In genomic region chr14:64510127-64510808, GRCh38 we compare ENCODE assay signal across 8 cellular contexts. TPM values are rescaled to one million over a fixed set of nuclear protein-coding genes. Genes with fewer than 3 reads are reported as not detected.
DNase-seq lines count a peak whose midpoint lies in the region; ATAC-seq and TF ChIP-seq lines count a peak whose summit lies in the region.

No MANE protein-coding gene starts in this region.

- peak in 1 of 3 donors; percentile 18 for DNase-seq in CD4-positive, CD25-positive, alpha-beta regulatory T cell
- no peak for DNase-seq in activated naive CD8-positive, alpha-beta T cell treated with anti-CD3 and anti-CD28 coated beads, Interleukin-2, amount 10 ng/mL, durations not matched to agents 7 days and 5 days
- no peak for DNase-seq in natural killer cell
- no peak for DNase-seq in glomerular visceral epithelial cell (ENCODE audit: extremely low spot score)
- no peak for DNase-seq in stimulated activated CD4-positive, alpha-beta T cell treated with anti-CD3 and anti-CD28 coated beads, Interleukin-1b, Interleukin-23, amount 100 ng/mL, for 48 hours
- no peak for DNase-seq in DMS153 treated with DMSO at 0.1 percent for 48 hours (lab: John Stamatoyannopoulos, UW; ENCODE audit: unreplicated experiment)
- no peak for DNase-seq in inferior parietal cortex (ENCODE audit: extremely low spot score)

- H3K36me3 ChIP-seq in CD4-positive, CD25-positive, alpha-beta regulatory T cell (ENCODE audit: control insufficient read depth, insufficient read depth, low read length): no peaks in the 10 kb centered on the region
- H3K36me3 ChIP-seq in KOPT-K1 (ENCODE audit: insufficient read depth, low read length): peaks cover 21% of the 10 kb centered on the region

- no peak for TF ChIP-seq CTCF in natural killer cell (IDR thresholded peaks at IDR 0.05)

- peaks cover 68% of the 10 kb centered on the region for H3K4me1 ChIP-seq in CD4-positive, CD25-positive, alpha-beta regulatory T cell (ENCODE audit: control insufficient read depth, insufficient read depth, low read length, poor library complexity, severe bottlenecking)

- H3K4me1 Mint-ChIP-seq in CD4-positive, CD25-positive, alpha-beta regulatory T cell: peaks cover 57 to 98% (median 82%) of the 10 kb centered on the region in 4 donors
- H3K4me1 Mint-ChIP-seq in activated naive CD8-positive, alpha-beta T cell treated with anti-CD3 and anti-CD28 coated beads, Interleukin-2, amount 10 ng/mL, durations not matched to agents 7 days and 5 days: peaks cover 50% of the 10 kb centered on the region
- H3K4me1 Mint-ChIP-seq in natural killer cell: peaks cover 89 to 94% of the 10 kb centered on the region in 2 donors

- peak overlapping the region; percentile 69 for H3K4me3 ChIP-seq in CD4-positive, CD25-positive, alpha-beta regulatory T cell (ENCODE audit: low read depth, low read length)

- peak in 1 of 2 donors; percentile 18 for ATAC-seq in CD4-positive, CD25-positive, alpha-beta regulatory T cell (ENCODE audit: low read depth in 2 of 2)
- ATAC-seq in activated naive CD8-positive, alpha-beta T cell treated with anti-CD3 and anti-CD28 coated beads, Interleukin-2, amount 10 ng/mL, durations not matched to agents 7 days and 5 days (ENCODE audit: low read depth): peak; percentile 20
- peak in 2 of 3 donors; percentile 6 to 20 for ATAC-seq in natural killer cell

- POLR2A ChIA-PET in activated naive CD8-positive, alpha-beta T cell treated with anti-CD3 and anti-CD28 coated beads, Interleukin-2, amount 10 ng/mL, durations not matched to agents 7 days and 5 days (lab: Charles Lee): interaction anchor here (1.8 kb wide), 1 partner anchor 8 kb away, joined by 14 read pairs; no protein-coding TSS in a partner anchor

- intact Hi-C loops in natural killer cell (cut with micrococcal nuclease): no loop called here

- H3K9me3 ChIP-seq in CD4-positive, CD25-positive, alpha-beta regulatory T cell (ENCODE audit: control insufficient read depth in 2 of 2, low read length in 2 of 2): no peaks in the 10 kb centered on the region
- H3K9me3 ChIP-seq in KOPT-K1 (ENCODE audit: insufficient read depth, low read length, poor library complexity, severe bottlenecking): no peaks in the 10 kb centered on the region

- peak overlapping the region; percentile 100 for H3K27ac ChIP-seq in CD4-positive, CD25-positive, alpha-beta regulatory T cell (ENCODE audit: insufficient read depth, low read length, poor library complexity, severe bottlenecking)
- peak overlapping the region; percentile 11 for H3K27ac ChIP-seq in KOPT-K1 (ENCODE audit: low read depth, low read length, poor library complexity, severe bottlenecking)

- H3K27me3 Mint-ChIP-seq in CD4-positive, CD25-positive, alpha-beta regulatory T cell: no peaks in the 10 kb centered on the region
- no peaks in the 10 kb centered on the region for H3K27me3 Mint-ChIP-seq in activated naive CD8-positive, alpha-beta T cell treated with anti-CD3 and anti-CD28 coated beads, Interleukin-2, amount 10 ng/mL, durations not matched to agents 7 days and 5 days
- no peaks in the 10 kb centered on the region for H3K27me3 Mint-ChIP-seq in natural killer cell (ENCODE audit: low read depth in 2 of 2)

- H3K27ac Mint-ChIP-seq in CD4-positive, CD25-positive, alpha-beta regulatory T cell: peak overlapping the region; percentile 22 to 94 (median 88)
- peak overlapping the region; percentile 67 for H3K27ac Mint-ChIP-seq in activated naive CD8-positive, alpha-beta T cell treated with anti-CD3 and anti-CD28 coated beads, Interleukin-2, amount 10 ng/mL, durations not matched to agents 7 days and 5 days
- H3K27ac Mint-ChIP-seq in natural killer cell: peak overlapping the region; percentile 15 to 73

- no peaks in the 10 kb centered on the region for H3K9me3 Mint-ChIP-seq in CD4-positive, CD25-positive, alpha-beta regulatory T cell
- no peaks in the 10 kb centered on the region for H3K9me3 Mint-ChIP-seq in activated naive CD8-positive, alpha-beta T cell treated with anti-CD3 and anti-CD28 coated beads, Interleukin-2, amount 10 ng/mL, durations not matched to agents 7 days and 5 days
- no peaks in the 10 kb centered on the region for H3K9me3 Mint-ChIP-seq in natural killer cell

- no peaks in the 10 kb centered on the region for H3K27me3 ChIP-seq in CD4-positive, CD25-positive, alpha-beta regulatory T cell (ENCODE audit: control insufficient read depth, insufficient read depth, low read length)

- peaks cover 3% of the 10 kb centered on the region for H3K36me3 Mint-ChIP-seq in CD4-positive, CD25-positive, alpha-beta regulatory T cell
- H3K36me3 Mint-ChIP-seq in activated naive CD8-positive, alpha-beta T cell treated with anti-CD3 and anti-CD28 coated beads, Interleukin-2, amount 10 ng/mL, durations not matched to agents 7 days and 5 days: peaks cover 15% of the 10 kb centered on the region
- H3K36me3 Mint-ChIP-seq in natural killer cell: no peaks in the 10 kb centered on the region

- H3K4me3 Mint-ChIP-seq in CD4-positive, CD25-positive, alpha-beta regulatory T cell: peak overlapping the region; percentile 53 to 68 (median 62)
- peak overlapping the region; percentile 72 for H3K4me3 Mint-ChIP-seq in activated naive CD8-positive, alpha-beta T cell treated with anti-CD3 and anti-CD28 coated beads, Interleukin-2, amount 10 ng/mL, durations not matched to agents 7 days and 5 days
- no peak overlapping the region for H3K4me3 Mint-ChIP-seq in natural killer cell

RNA-seq across cellular contexts. Expression of gene ZBTB1, which starts 5.7 kb away (rescaled TPM):
- 167 TPM for total RNA-seq in CD4-positive, CD25-positive, alpha-beta regulatory T cell
- 10 to 100 TPM; 53.5 to 58.6 (median 56.5) TPM for polyA plus RNA-seq in CD4-positive, CD25-positive, alpha-beta regulatory T cell
- 10 to 100 TPM; 84.1 to 86.7 TPM for total RNA-seq in activated naive CD8-positive, alpha-beta T cell treated with anti-CD3 and anti-CD28 coated beads, Interleukin-2, amount 10 ng/mL, durations not matched to agents 7 days and 5 days
- total RNA-seq in natural killer cell: 100 to 1,000 TPM; 146 to 166 (median 151) TPM

RNA-seq across cellular contexts. Expression of gene ZBTB25, which starts 6.6 kb away (rescaled TPM):
- total RNA-seq in CD4-positive, CD25-positive, alpha-beta regulatory T cell: 78.0 TPM
- polyA plus RNA-seq in CD4-positive, CD25-positive, alpha-beta regulatory T cell: 10 to 100 TPM; 34.8 to 39.7 (median 37.1) TPM
- 10 to 100 TPM; 51.2 to 55.3 TPM for total RNA-seq in activated naive CD8-positive, alpha-beta T cell treated with anti-CD3 and anti-CD28 coated beads, Interleukin-2, amount 10 ng/mL, durations not matched to agents 7 days and 5 days
- 10 to 100 TPM; 29.7 to 36.7 (median 31.1) TPM for total RNA-seq in natural killer cell

RNA-seq across cellular contexts. Expression of gene HSPA2, which starts 30.3 kb away (rescaled TPM):
- total RNA-seq in CD4-positive, CD25-positive, alpha-beta regulatory T cell: 2.6 TPM
- polyA plus RNA-seq in CD4-positive, CD25-positive, alpha-beta regulatory T cell: under 1 TPM; 0.48 to 0.90 (median 0.57) TPM
- total RNA-seq in activated naive CD8-positive, alpha-beta T cell treated with anti-CD3 and anti-CD28 coated beads, Interleukin-2, amount 10 ng/mL, durations not matched to agents 7 days and 5 days: 1 to 10 TPM; 3.3 to 4.0 TPM
- 1 to 10 TPM; 1.1 to 1.5 (median 1.1) TPM for total RNA-seq in natural killer cell

RNA-seq across cellular contexts. Expression of gene PPP1R36, which starts 39.5 kb away (rescaled TPM):
- total RNA-seq in CD4-positive, CD25-positive, alpha-beta regulatory T cell: not detected
- polyA plus RNA-seq in CD4-positive, CD25-positive, alpha-beta regulatory T cell: under 1 TPM in 2 of 4 donors, not detected in 2; 0.28 to 0.32 TPM
- total RNA-seq in activated naive CD8-positive, alpha-beta T cell treated with anti-CD3 and anti-CD28 coated beads, Interleukin-2, amount 10 ng/mL, durations not matched to agents 7 days and 5 days: under 1 TPM; 0.28 to 0.69 TPM
- total RNA-seq in natural killer cell: 1 to 10 TPM in 2 of 3 donors, under 1 TPM in 1; 0.60 to 1.2 (median 1.0) TPM

RNA-seq across cellular contexts. Expression of gene AKAP5, which starts 45.0 kb away (rescaled TPM):
- total RNA-seq in CD4-positive, CD25-positive, alpha-beta regulatory T cell: 1.3 TPM
- polyA plus RNA-seq in CD4-positive, CD25-positive, alpha-beta regulatory T cell: under 1 TPM in 3 of 4 donors, not detected in 1; 0.08 to 0.92 (median 0.17) TPM
- total RNA-seq in activated naive CD8-positive, alpha-beta T cell treated with anti-CD3 and anti-CD28 coated beads, Interleukin-2, amount 10 ng/mL, durations not matched to agents 7 days and 5 days: 1 to 10 TPM; 1.7 TPM
- 10 to 100 TPM; 11.1 to 16.3 (median 12.0) TPM for total RNA-seq in natural killer cell
